In genomic region chr17:29682987-29683386, GRCh38 we compare ENCODE assay signal across 12 cellular contexts.
DNase-seq lines count a peak whose midpoint lies in the region; ATAC-seq and TF ChIP-seq lines count a peak whose summit lies in the region.
"Had no signal": no experiment of that assay in that cellular context is flagged by ENCODE, and none has a peak within 500 bp of the region (broad histone marks: within the 10 kb centered on the region; RNA-seq: fewer than 3 reads in every experiment).

No MANE protein-coding gene starts in this region.

- H3K4me1 ChIP-seq in body of pancreas = no peaks in the 10 kb centered on the region
- H3K4me1 ChIP-seq in lower lobe of right lung = peaks cover 46% of the 10 kb centered on the region
- H3K4me1 ChIP-seq in transverse colon = peaks cover 0 to 20% (median 3%) of the 10 kb centered on the region in 4 donors

- peak overlapping the region in 1 of 4 donors; percentile 50 for H3K27ac ChIP-seq in body of pancreas
- H3K27ac ChIP-seq in lower lobe of right lung = peak overlapping the region; percentile 62
- H3K27ac ChIP-seq in transverse colon = peak overlapping the region; percentile 45 to 60 (median 47)
- H3K27ac ChIP-seq: SJSA1, tibial artery had no signal

- H3K4me3 Mint-ChIP-seq in activated CD8-positive, alpha-beta memory T cell treated with anti-CD3 and anti-CD28 coated beads, Interleukin-2, amount 10 ng/mL, durations not matched to agents 7 days and 5 days = no peak overlapping the region
- H3K4me3 Mint-ChIP-seq: HFFc6 had no signal

- H3K4me3 ChIP-seq in body of pancreas = no peak overlapping the region
- H3K4me3 ChIP-seq in lower lobe of right lung = no peak overlapping the region
- H3K4me3 ChIP-seq in transverse colon = no peak overlapping the region
- H3K4me3 ChIP-seq: SJSA1, tibial artery had no signal

- H3K4me1 Mint-ChIP-seq in activated CD8-positive, alpha-beta memory T cell treated with anti-CD3 and anti-CD28 coated beads, Interleukin-2, amount 10 ng/mL, durations not matched to agents 7 days and 5 days = peaks cover 13% of the 10 kb centered on the region

- 47 to 68% methylated on average over 3 of the region's 3 CpGs for WGBS in body of pancreas, 2 donors
- whole genome bisulfite sequencing in transverse colon (ENCODE audit: low coverage in 1 of 2), 2 donors = 8 to 33% methylated on average over 2 to 3 of the region's 3 CpGs

- no peaks in the 10 kb centered on the region for H3K9me3 ChIP-seq in body of pancreas
- no peaks in the 10 kb centered on the region for H3K9me3 ChIP-seq in lower lobe of right lung
- H3K9me3 ChIP-seq in transverse colon = no peaks in the 10 kb centered on the region
- H3K9me3 ChIP-seq: SJSA1, tibial artery had no signal

- H3K36me3 Mint-ChIP-seq in activated CD8-positive, alpha-beta memory T cell treated with anti-CD3 and anti-CD28 coated beads, Interleukin-2, amount 10 ng/mL, durations not matched to agents 7 days and 5 days = peaks cover 35% of the 10 kb centered on the region

- no peak for ATAC-seq in activated CD8-positive, alpha-beta memory T cell treated with anti-CD3 and anti-CD28 coated beads, Interleukin-2, amount 10 ng/mL, durations not matched to agents 7 days and 5 days
- ATAC-seq in body of pancreas (peak; percentile 40), lower lobe of right lung (peak in 1 of 2 donors; percentile 49), HG03571 (IDR thresholded peaks at IDR 0.05; ENCODE audit: unreplicated experiment) (no peak)

- H3K27me3 Mint-ChIP-seq in activated CD8-positive, alpha-beta memory T cell treated with anti-CD3 and anti-CD28 coated beads, Interleukin-2, amount 10 ng/mL, durations not matched to agents 7 days and 5 days = no peaks in the 10 kb centered on the region

- TF ChIP-seq CTCF in body of pancreas (IDR thresholded peaks at IDR 0.05) = no peak
- TF ChIP-seq CTCF in lower lobe of right lung (IDR thresholded peaks at IDR 0.05) = no peak
- TF ChIP-seq CTCF in transverse colon (IDR thresholded peaks at IDR 0.05) = no peak

- CTCF ChIA-PET in activated CD8-positive, alpha-beta memory T cell treated with anti-CD3 and anti-CD28 coated beads, Interleukin-2, amount 10 ng/mL, durations not matched to agents 7 days and 5 days (lab: Charles Lee) = interaction anchor here (0.7 kb wide), 1 partner anchor 21 kb away, joined by 3 read pairs; no protein-coding TSS in a partner anchor

- H3K36me3 ChIP-seq in body of pancreas (replicated peaks in 1 of 2; ENCODE audit: insufficient read depth in 1 of 2, low read depth in 2 of 2) (no peaks in the 10 kb centered on the region), lower lobe of right lung (peaks cover 48% of the 10 kb centered on the region), transverse colon (no peaks in the 10 kb centered on the region)
- H3K36me3 ChIP-seq: tibial artery had no signal

- TF ChIP-seq EP300 in transverse colon (IDR thresholded peaks at IDR 0.05; ENCODE audit: low read depth) = no peak

- in situ Hi-C loops in transverse colon (cut with MboI; ENCODE audit: low pct_ligation_motif_present in 1 of 4, low pct_unique_long_range_greater_than_20kb in 1 of 4, low sequenced_read_pairs in 3 of 4) = no loop called here

- H3K27ac Mint-ChIP-seq in activated CD8-positive, alpha-beta memory T cell treated with anti-CD3 and anti-CD28 coated beads, Interleukin-2, amount 10 ng/mL, durations not matched to agents 7 days and 5 days = peak overlapping the region; percentile 33
- H3K27ac Mint-ChIP-seq: HFFc6 had no signal

- H3K9me3 Mint-ChIP-seq in activated CD8-positive, alpha-beta memory T cell treated with anti-CD3 and anti-CD28 coated beads, Interleukin-2, amount 10 ng/mL, durations not matched to agents 7 days and 5 days (ENCODE audit: low read depth) = no peaks in the 10 kb centered on the region
- H3K9me3 Mint-ChIP-seq: HFFc6 had no signal

- no peak for DNase-seq in activated CD8-positive, alpha-beta memory T cell treated with anti-CD3 and anti-CD28 coated beads, Interleukin-2, amount 10 ng/mL, durations not matched to agents 7 days and 5 days
- no peak for DNase-seq in activated CD8-positive, alpha-beta memory T cell treated with anti-CD3 and anti-CD28 coated beads, Interleukin-2, amount 50 U/mL, for 4 hours
- DNase-seq in body of pancreas (no peak), lower lobe of right lung (no peak), transverse colon (no peak), HuH-7 (ENCODE audit: low spot score) (no peak), head of caudate nucleus (no peak)
- DNase-seq: activated effector memory CD4-positive, alpha-beta T cell treated with Interleukin-2 at 50 U/mL for 16 hours; HFFc6; tibial artery had no signal

- H3K27me3 ChIP-seq in body of pancreas = no peaks in the 10 kb centered on the region
- H3K27me3 ChIP-seq in lower lobe of right lung (ENCODE audit: low read depth) = no peaks in the 10 kb centered on the region
- no peaks in the 10 kb centered on the region for H3K27me3 ChIP-seq in transverse colon
- H3K27me3 ChIP-seq: SJSA1, tibial artery had no signal

- intact Hi-C loops in body of pancreas (cut with DNase I) (no loop called here), lower lobe of right lung (cut with DNase I) (no loop called here), transverse colon (cut with DNase I; ENCODE audit: low total_unique reads) (no loop called here), head of caudate nucleus (cut with DNase I) (no loop called here)

- no peak for TF ChIP-seq POLR2A in body of pancreas (IDR thresholded peaks at IDR 0.05)
- TF ChIP-seq POLR2A in transverse colon (IDR thresholded peaks at IDR 0.05) = no peak
